In genomic region chr13:21134475-21134874, GRCh38 we compare ENCODE assay signal across 16 cellular contexts.
"Had no signal": no experiment of that assay in that cellular context is flagged by ENCODE, and none has a peak within 500 bp of the region (broad histone marks: within the 10 kb centered on the region; RNA-seq: fewer than 3 reads in every experiment).

No MANE protein-coding gene starts in this region.

- H3K36me3 Mint-ChIP-seq: natural killer cell; stimulated activated effector memory CD8-positive, alpha-beta T cell treated with anti-CD3 and anti-CD28 coated beads, Interleukin-12 subunit alpha, Interleukin-12 subunit beta, amount 100 ng/mL, for 72 hours; type B pancreatic cell had no signal

- H3K4me1 ChIP-seq: thyroid gland had no signal

- DNase-seq: heart left ventricle; natural killer cell; nucleus accumbens; ovary; stimulated activated CD4-positive, alpha-beta T cell treated with anti-CD3 and anti-CD28 coated beads, Interleukin-4, amount 100 ng/mL, for 1 hour; stimulated activated CD8-positive, alpha-beta memory T cell treated with anti-CD3 and anti-CD28 coated beads, Interleukin-4, amount 100 ng/mL, for 48 hours; stimulated activated naive CD8-positive, alpha-beta T cell treated with anti-CD3 and anti-CD28 coated beads, Interleukin-15, Interleukin-2, amounts not matched to agents 100 U/mL and 50 U/mL, for 24 hours; thyroid gland had no signal

- FAIRE-seq: urothelium cell line had no signal

- H3K27ac ChIP-seq: colonic mucosa, heart left ventricle, ovary, right atrium auricular region, suprapubic skin, thyroid gland had no signal

- H3K4me3 ChIP-seq: colonic mucosa, heart left ventricle, ovary, right atrium auricular region, smooth muscle cell, suprapubic skin, thyroid gland had no signal

- H3K4me3 Mint-ChIP-seq: natural killer cell; neural crest cell; stimulated activated effector memory CD8-positive, alpha-beta T cell treated with anti-CD3 and anti-CD28 coated beads, Interleukin-12 subunit alpha, Interleukin-12 subunit beta, amount 100 ng/mL, for 72 hours; type B pancreatic cell had no signal

- H3K27me3 ChIP-seq: colonic mucosa, heart left ventricle, ovary, right atrium auricular region, suprapubic skin, thyroid gland had no signal

- H3K27ac Mint-ChIP-seq: natural killer cell; stimulated activated effector memory CD8-positive, alpha-beta T cell treated with anti-CD3 and anti-CD28 coated beads, Interleukin-12 subunit alpha, Interleukin-12 subunit beta, amount 100 ng/mL, for 72 hours; type B pancreatic cell had no signal

- ATAC-seq: heart left ventricle; stimulated activated effector memory CD8-positive, alpha-beta T cell treated with anti-CD3 and anti-CD28 coated beads, Interleukin-12 subunit alpha, Interleukin-12 subunit beta, amount 100 ng/mL, for 72 hours; stimulated activated naive CD8-positive, alpha-beta T cell treated with anti-CD3 and anti-CD28 coated beads, Interleukin-15, Interleukin-2, amounts not matched to agents 100 U/mL and 50 U/mL, for 24 hours had no signal

- H3K36me3 ChIP-seq: colonic mucosa, heart left ventricle, ovary, right atrium auricular region, suprapubic skin, thyroid gland had no signal

- H3K9me3 ChIP-seq: colonic mucosa, heart left ventricle, ovary, right atrium auricular region, suprapubic skin, thyroid gland had no signal

- H3K4me2 ChIP-seq: smooth muscle cell had no signal

- H3K9me3 Mint-ChIP-seq: natural killer cell; neural crest cell; stimulated activated effector memory CD8-positive, alpha-beta T cell treated with anti-CD3 and anti-CD28 coated beads, Interleukin-12 subunit alpha, Interleukin-12 subunit beta, amount 100 ng/mL, for 72 hours; type B pancreatic cell had no signal
